In the genomic region with DNA sequence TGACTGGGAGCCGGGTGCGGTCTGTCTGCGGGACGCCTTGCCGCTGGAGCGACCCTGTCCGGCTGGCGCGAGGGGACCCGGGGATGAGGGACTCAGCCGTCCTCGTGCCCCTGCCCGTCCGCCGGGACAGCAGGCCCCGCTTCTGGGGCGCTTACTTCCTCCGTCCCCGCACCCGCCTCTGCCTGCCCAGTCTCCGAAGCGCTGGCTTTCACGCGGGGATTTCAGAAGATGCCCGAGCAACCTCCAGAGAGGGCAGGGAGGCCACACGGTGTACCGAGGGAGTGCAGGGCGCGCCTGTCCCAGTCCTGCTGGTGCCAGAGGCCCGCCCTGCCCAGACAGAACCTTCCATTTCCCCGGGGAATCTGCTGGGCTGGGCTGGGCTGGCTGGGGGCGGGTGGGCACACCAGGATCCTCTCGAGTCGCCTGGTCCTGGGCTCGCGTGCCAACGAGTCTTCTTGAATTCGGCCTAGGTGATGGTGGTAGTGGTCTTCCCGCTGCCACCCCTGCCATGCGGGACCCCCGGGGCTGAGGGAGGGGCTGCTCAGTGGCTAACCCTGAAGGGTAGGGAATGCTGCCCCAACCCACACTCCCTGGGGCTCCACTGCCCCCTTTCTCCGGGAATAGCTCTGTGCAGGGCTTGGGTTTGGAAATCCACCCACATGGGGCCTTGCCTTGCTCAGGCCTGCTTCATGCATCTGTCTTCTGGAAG, we compare ENCODE assay signal across 1 cellular context.
TF ChIP-seq lines count a peak whose summit lies in the region.

No MANE protein-coding gene starts in this region.

TF ChIP-seq in H1, 55 proteins besides CTCF, POLR2A, EP300 and RAD21:
- TF ChIP-seq GABPA (IDR thresholded peaks at IDR 0.05; ENCODE audit: borderline replicate concordance, insufficient read depth, low read length), result 0 out of 2 replicates have a peak, but pooled peaks have one; percentile 32
- no peak for TF ChIP-seq TAF1 (IDR thresholded peaks at IDR 0.05; ENCODE audit: low read depth, low read length)
